ENCODE assay signal across 22 cellular contexts in the genomic region with DNA sequence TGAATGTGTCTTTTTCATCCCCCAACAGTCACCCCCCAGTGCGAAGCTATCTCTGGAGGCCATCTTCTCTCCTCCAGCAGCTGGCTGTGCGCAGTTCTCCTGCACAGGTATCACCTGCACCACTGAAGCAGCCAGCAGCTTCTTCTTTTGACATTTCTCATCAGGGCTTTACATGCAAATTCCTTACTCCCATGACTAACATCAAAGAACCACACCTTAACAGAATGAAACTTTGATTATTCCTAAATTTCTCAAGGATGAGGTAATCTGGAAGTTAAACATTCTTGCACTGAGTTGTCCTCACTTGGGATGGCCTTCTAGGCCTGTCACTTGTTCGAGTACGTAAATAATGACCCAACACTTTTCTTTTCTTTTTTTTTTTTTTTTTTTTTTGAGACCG.
"Had no signal": no experiment of that assay in that cellular context is flagged by ENCODE, and none has a peak within 500 bp of the region (broad histone marks: within the 10 kb centered on the region; RNA-seq: fewer than 3 reads in every experiment).

No MANE protein-coding gene starts in this region.

- DNase-seq: KBM-7, MV-4-11, NCI-H1048, NCI-H1105, NCI-H1417, NCI-H1436 treated with DMSO at 0.1 percent for 48 hours, NCI-H1694, NCI-H187 treated with DMSO at 0.1 percent for 48 hours, NCI-H2081, NCI-H2107, NCI-H226, NCI-H446, NCI-H510A, NCI-H524 treated with DMSO at 0.1 percent for 48 hours, NCI-H69, NCI-H774, PC-3, Right ventricle myocardium superior, SIG-M5 had no signal

- ATAC-seq: Panc1, PC-3 had no signal

- H3K4me3 ChIP-seq: SJSA1, SK-N-MC had no signal
